8 cellular contexts compared by ENCODE assay signal in the genomic region with DNA sequence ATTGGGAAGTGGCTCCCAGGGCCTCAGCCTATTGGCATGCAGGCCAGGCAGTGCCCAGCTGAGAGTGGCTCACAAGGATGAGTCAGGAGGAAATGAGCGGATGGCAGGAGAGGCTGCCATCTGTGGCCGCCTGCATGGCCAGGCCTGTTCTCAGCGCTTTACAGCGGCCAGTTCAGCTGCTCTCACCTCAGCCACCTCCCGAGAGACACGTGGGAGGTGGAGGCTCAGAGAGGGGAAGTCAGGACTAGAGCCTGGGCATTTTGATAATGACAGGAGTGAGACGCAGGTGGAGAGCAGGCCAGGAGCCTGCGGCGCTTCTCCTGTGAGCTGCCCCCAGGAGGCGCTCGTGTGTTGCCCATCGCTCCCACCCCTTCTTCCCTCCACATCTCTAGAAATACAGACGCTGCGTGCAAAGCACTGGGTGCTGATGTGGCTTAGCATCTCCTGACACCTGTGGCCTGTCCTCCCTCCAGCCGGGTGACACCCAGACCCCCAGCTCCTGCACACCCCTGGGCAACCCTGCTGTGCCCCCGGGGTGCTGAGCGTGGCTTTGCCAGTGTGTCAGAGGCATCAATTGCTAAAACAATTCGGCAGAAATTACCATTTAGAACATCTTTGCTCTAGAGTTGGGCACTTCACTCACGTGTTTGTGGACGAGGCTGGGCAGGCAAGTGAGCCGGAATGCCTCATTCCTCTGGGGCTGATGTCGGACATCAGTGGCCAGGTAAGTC.
DNase-seq lines count a peak whose midpoint lies in the region; ATAC-seq and TF ChIP-seq lines count a peak whose summit lies in the region.

No MANE protein-coding gene starts in this region.

- no peak overlapping the region for H3K4me3 ChIP-seq in choroid plexus epithelial cell (ENCODE audit: low read depth, low read length)

- no peak for TF ChIP-seq POLR2A in GM18505 (IDR thresholded peaks at IDR 0.05; ENCODE audit: borderline replicate concordance, extremely low read depth, insufficient read depth, insufficient read length)

- peak; percentile 81 for TF ChIP-seq CTCF in choroid plexus epithelial cell (conservative IDR thresholded peaks at IDR 0.05; ENCODE audit: low read depth, low read length)

- DNase-seq in ACHN (peak; percentile 87), NCI-H2196 treated with DMSO at 0.1 percent for 48 hours (lab: John Stamatoyannopoulos, UW; ENCODE audit: unreplicated experiment) (peak; percentile 59), choroid plexus epithelial cell (ENCODE audit: low read depth) (peak; percentile 58), medulla oblongata (ENCODE audit: extremely low spot score) (peak; percentile 16)
- peak; percentile 57 to 63 for DNase-seq in activated CD4-positive, alpha-beta T cell treated with anti-CD3 and anti-CD28 coated beads for 24 hours (ENCODE audit: low read depth in 2 of 2)
- peak; percentile 56 for DNase-seq in stimulated activated CD8-positive, alpha-beta memory T cell treated with anti-CD3 and anti-CD28 coated beads, Interleukin-4, amount 100 ng/mL, for 24 hours (ENCODE audit: low read depth)

- ATAC-seq in GM18505 (IDR thresholded peaks at IDR 0.05; ENCODE audit: unreplicated experiment) (peak; percentile 50), GM18907 (IDR thresholded peaks at IDR 0.05; ENCODE audit: unreplicated experiment) (no peak)

- in situ Hi-C loops in ACHN (cut with HindIII; ENCODE audit: low pct_ligation_motif_present, low pct_unique_long_range_greater_than_20kb, low sequenced_read_pairs): no loop called here

Comparison
In these comparisons a context has a peak if more than half of its experiments do, and no peak if none do; other contexts are left out.
1. DNase-seq: peak in every context shown above with its lines; median percentile 87 in ACHN; 60 in activated CD4-positive, alpha-beta T cell treated with anti-CD3 and anti-CD28 coated beads for 24 hours; 59 in NCI-H2196 treated with DMSO at 0.1 percent for 48 hours; 58 in choroid plexus epithelial cell; 56 in stimulated activated CD8-positive, alpha-beta memory T cell treated with anti-CD3 and anti-CD28 coated beads, Interleukin-4, amount 100 ng/mL, for 24 hours; 16 in medulla oblongata.